Comparison of ENCODE assay signal across 11 cellular contexts in genomic region chr17:57295526-57296023, GRCh38. TPM values are rescaled to one million over a fixed set of nuclear protein-coding genes. Genes with fewer than 3 reads are reported as not detected.
DNase-seq lines count a peak whose midpoint lies in the region; ATAC-seq, FAIRE-seq and TF ChIP-seq lines count a peak whose summit lies in the region.
"Had no signal": no experiment of that assay in that cellular context is flagged by ENCODE, and none has a peak within 500 bp of the region (broad histone marks: within the 10 kb centered on the region; RNA-seq: fewer than 3 reads in every experiment).

No MANE protein-coding gene starts in this region.

- ATAC-seq in activated CD8-positive, alpha-beta T cell treated with anti-CD3 and anti-CD28 coated beads, Interleukin-2, amount 10 ng/mL, durations not matched to agents 7 days and 5 days, result peak; percentile 27
- ATAC-seq in HG02884 (IDR thresholded peaks at IDR 0.05; ENCODE audit: unreplicated experiment), result no peak
- no peak for ATAC-seq in GM19324 (IDR thresholded peaks at IDR 0.05; ENCODE audit: low FRiP score, unreplicated experiment)
- ATAC-seq in stimulated activated effector memory CD8-positive, alpha-beta T cell treated with anti-CD3 and anti-CD28 coated beads, Interleukin-12 subunit alpha, Interleukin-12 subunit beta, amount 100 ng/mL, for 72 hours, result no peak
- ATAC-seq in gastroesophageal sphincter, result no peak

- no peak overlapping the region for H3K4me3 ChIP-seq in Caco-2 (ENCODE audit: low read depth, low read length)
- H3K4me3 ChIP-seq in gastroesophageal sphincter, result no peak overlapping the region
- H3K4me3 ChIP-seq: thoracic aorta had no signal

- WGBS in gastroesophageal sphincter (ENCODE audit: low coverage in 1 of 2), 2 donors, result 57 to 60% methylated on average over 5 of the region's 5 CpGs

- TF ChIP-seq EP300 in gastroesophageal sphincter (IDR thresholded peaks at IDR 0.05), result no peak

- no TSS peak for BruUV-seq in Caco-2 (replicated peaks; lab: Mats Ljungman, UMichigan)

- H3K36me3 ChIP-seq in Caco-2 (ENCODE audit: control insufficient read depth, insufficient read depth, low read length), result no peaks in the 10 kb centered on the region; the same call in 1 of the 2 replicates
- H3K36me3 ChIP-seq in gastroesophageal sphincter, result peaks cover 0 to 14% of the 10 kb centered on the region in 2 donors
- H3K36me3 ChIP-seq: thoracic aorta had no signal

- no peak for FAIRE-seq in HTR-8/SVneo (lab: Jason Lieb, UNC)

- H3K36me3 Mint-ChIP-seq in Caco-2 (ENCODE audit: insufficient read depth, unreplicated experiment) (peaks cover 89% of the 10 kb centered on the region), mesothelial cell of epicardium (peaks cover 29% of the 10 kb centered on the region)
- peaks cover 56% of the 10 kb centered on the region for H3K36me3 Mint-ChIP-seq in activated CD8-positive, alpha-beta T cell treated with anti-CD3 and anti-CD28 coated beads, Interleukin-2, amount 10 ng/mL, durations not matched to agents 7 days and 5 days (ENCODE audit: low read depth)
- peaks cover 72% of the 10 kb centered on the region for H3K36me3 Mint-ChIP-seq in stimulated activated effector memory CD8-positive, alpha-beta T cell treated with anti-CD3 and anti-CD28 coated beads, Interleukin-12 subunit alpha, Interleukin-12 subunit beta, amount 100 ng/mL, for 72 hours

- peak in 1 of 2 experiments; percentile 62 for DNase-seq in Caco-2
- DNase-seq in HTR-8/SVneo (ENCODE audit: insufficient read length, low spot score), result peak; percentile 42
- DNase-seq in activated CD8-positive, alpha-beta T cell treated with anti-CD3 and anti-CD28 coated beads, Interleukin-2, amount 10 ng/mL, durations not matched to agents 7 days and 5 days, result no peak
- DNase-seq in mesothelial cell of epicardium (ENCODE audit: low spot score in 2 of 2, unreplicated experiment in 2 of 2), result no peak
- no peak for DNase-seq in stimulated activated effector memory CD8-positive, alpha-beta T cell treated with anti-CD3 and anti-CD28 coated beads, Interleukin-12 subunit alpha, Interleukin-12 subunit beta, amount 100 ng/mL, for 72 hours (ENCODE audit: low spot score in 2 of 2)
- DNase-seq: cortex of kidney had no signal

- H3K9me3 Mint-ChIP-seq in Caco-2 (ENCODE audit: unreplicated experiment), result peaks cover 18% of the 10 kb centered on the region
- peaks cover 17% of the 10 kb centered on the region for H3K9me3 Mint-ChIP-seq in activated CD8-positive, alpha-beta T cell treated with anti-CD3 and anti-CD28 coated beads, Interleukin-2, amount 10 ng/mL, durations not matched to agents 7 days and 5 days (ENCODE audit: insufficient read depth)
- H3K9me3 Mint-ChIP-seq in mesothelial cell of epicardium, result peaks cover 22% of the 10 kb centered on the region
- peaks cover 3% of the 10 kb centered on the region for H3K9me3 Mint-ChIP-seq in stimulated activated effector memory CD8-positive, alpha-beta T cell treated with anti-CD3 and anti-CD28 coated beads, Interleukin-12 subunit alpha, Interleukin-12 subunit beta, amount 100 ng/mL, for 72 hours

- TF ChIP-seq POLR2A in gastroesophageal sphincter (IDR thresholded peaks at IDR 0.05), result no peak

- POLR2A ChIA-PET in Caco-2 (lab: Charles Lee), result interaction anchor here (0.6 to 0.7 kb wide), 2 partner anchors 39 to 365 kb away, joined by 7 to 10 read pairs; partner anchors contain the start of gene MSI2
- POLR2A ChIA-PET in activated CD8-positive, alpha-beta T cell treated with anti-CD3 and anti-CD28 coated beads, Interleukin-2, amount 10 ng/mL, durations not matched to agents 7 days and 5 days (lab: Charles Lee), result no interaction called here

- no peaks in the 10 kb centered on the region for H3K27me3 ChIP-seq in Caco-2 (replicated peaks; ENCODE audit: control insufficient read depth, insufficient read depth, low read length)
- no peaks in the 10 kb centered on the region for H3K27me3 ChIP-seq in gastroesophageal sphincter

- TF ChIP-seq CTCF in Caco-2 (IDR thresholded peaks at IDR 0.05; ENCODE audit: insufficient read depth in 1 of 2, low read depth in 1 of 2, low read length in 1 of 2, severe bottlenecking in 1 of 2, unreplicated experiment in 1 of 2) (no peak), mesothelial cell of epicardium (IDR thresholded peaks at IDR 0.05; ENCODE audit: unreplicated experiment) (no peak), gastroesophageal sphincter (IDR thresholded peaks at IDR 0.05) (no peak)

- H3K9me3 ChIP-seq in Caco-2, result peaks cover 11% of the 10 kb centered on the region; the same call in 1 of the 2 replicates
- peaks cover 0 to 3% (median 0%) of the 10 kb centered on the region in 3 donors for H3K9me3 ChIP-seq in gastroesophageal sphincter
- H3K9me3 ChIP-seq: thoracic aorta had no signal

- H3K4me1 ChIP-seq in Caco-2 (peaks cover 48% of the 10 kb centered on the region), gastroesophageal sphincter (peaks cover 0 to 8% (median 0%) of the 10 kb centered on the region in 3 donors)

- CTCF ChIA-PET in Caco-2 (lab: Charles Lee), result interaction anchor here (0.6 kb wide), 1 partner anchor 24 kb away, joined by 9 read pairs; no protein-coding TSS in a partner anchor
- CTCF ChIA-PET in activated CD8-positive, alpha-beta T cell treated with anti-CD3 and anti-CD28 coated beads, Interleukin-2, amount 10 ng/mL, durations not matched to agents 7 days and 5 days (lab: Charles Lee), result interaction anchor here (0.7 to 1.4 kb wide), 2 partner anchors 11 to 53 kb away, joined by 3 read pairs; no protein-coding TSS in a partner anchor

- no peak overlapping the region for H3K27ac ChIP-seq in gastroesophageal sphincter
- H3K27ac ChIP-seq: HL-60, thoracic aorta had no signal

- H3K4me1 Mint-ChIP-seq in Caco-2 (ENCODE audit: low read depth, unreplicated experiment) (peaks cover 64% of the 10 kb centered on the region), mesothelial cell of epicardium (peaks cover 53% of the 10 kb centered on the region)
- H3K4me1 Mint-ChIP-seq in activated CD8-positive, alpha-beta T cell treated with anti-CD3 and anti-CD28 coated beads, Interleukin-2, amount 10 ng/mL, durations not matched to agents 7 days and 5 days (ENCODE audit: low read depth), result peaks cover 30% of the 10 kb centered on the region
- peaks cover 23% of the 10 kb centered on the region for H3K4me1 Mint-ChIP-seq in stimulated activated effector memory CD8-positive, alpha-beta T cell treated with anti-CD3 and anti-CD28 coated beads, Interleukin-12 subunit alpha, Interleukin-12 subunit beta, amount 100 ng/mL, for 72 hours

- H3K27ac Mint-ChIP-seq in Caco-2 (ENCODE audit: unreplicated experiment) (peak overlapping the region; percentile 86), mesothelial cell of epicardium (peak overlapping the region; percentile 97)
- H3K27ac Mint-ChIP-seq in activated CD8-positive, alpha-beta T cell treated with anti-CD3 and anti-CD28 coated beads, Interleukin-2, amount 10 ng/mL, durations not matched to agents 7 days and 5 days, result peak overlapping the region; percentile 22
- H3K27ac Mint-ChIP-seq in stimulated activated effector memory CD8-positive, alpha-beta T cell treated with anti-CD3 and anti-CD28 coated beads, Interleukin-12 subunit alpha, Interleukin-12 subunit beta, amount 100 ng/mL, for 72 hours, result no peak overlapping the region

- H3K4me3 Mint-ChIP-seq in Caco-2 (ENCODE audit: unreplicated experiment) (peak overlapping the region; percentile 34), mesothelial cell of epicardium (peak overlapping the region; percentile 41)
- H3K4me3 Mint-ChIP-seq in activated CD8-positive, alpha-beta T cell treated with anti-CD3 and anti-CD28 coated beads, Interleukin-2, amount 10 ng/mL, durations not matched to agents 7 days and 5 days, result no peak overlapping the region
- H3K4me3 Mint-ChIP-seq in stimulated activated effector memory CD8-positive, alpha-beta T cell treated with anti-CD3 and anti-CD28 coated beads, Interleukin-12 subunit alpha, Interleukin-12 subunit beta, amount 100 ng/mL, for 72 hours, result no peak overlapping the region

- H3K27me3 Mint-ChIP-seq in Caco-2 (ENCODE audit: insufficient read depth, unreplicated experiment) (no peaks in the 10 kb centered on the region), mesothelial cell of epicardium (ENCODE audit: low read depth) (no peaks in the 10 kb centered on the region)
- H3K27me3 Mint-ChIP-seq in activated CD8-positive, alpha-beta T cell treated with anti-CD3 and anti-CD28 coated beads, Interleukin-2, amount 10 ng/mL, durations not matched to agents 7 days and 5 days (ENCODE audit: low read depth), result no peaks in the 10 kb centered on the region

- intact Hi-C loops in Caco-2 (cut with micrococcal nuclease; ENCODE audit: unreplicated experiment), result loop anchor here (2.0 kb wide), 2 partner anchors 39 to 75 kb away; partner anchors contain the start of gene MSI2

RNA-seq across cellular contexts. Expression of gene MSI2, which starts 39.3 kb away (rescaled TPM):
- 174 and 185 TPM in 2 replicates for total RNA-seq in Caco-2 (2022)
- total RNA-seq in activated CD8-positive, alpha-beta T cell treated with anti-CD3 and anti-CD28 coated beads, Interleukin-2, amount 10 ng/mL, durations not matched to agents 7 days and 5 days, result 100 to 1,000 TPM; 123 to 125 TPM
- total RNA-seq in mesothelial cell of epicardium, result 136 to 144 TPM (median 140 TPM) in 3 replicates
- total RNA-seq in gastroesophageal sphincter, result 10 to 100 TPM; 27.3 to 50.4 (median 36.8) TPM

Comparison
In these comparisons a context has a peak if more than half of its experiments do, and no peak if none do; other contexts are left out.
1. H3K4me3 Mint-ChIP-seq: peak in Caco-2 (single experiment) and mesothelial cell of epicardium (single experiment); none in activated CD8-positive, alpha-beta T cell treated with anti-CD3 and anti-CD28 coated beads, Interleukin-2, amount 10 ng/mL, durations not matched to agents 7 days and 5 days (single experiment) and stimulated activated effector memory CD8-positive, alpha-beta T cell treated with anti-CD3 and anti-CD28 coated beads, Interleukin-12 subunit alpha, Interleukin-12 subunit beta, amount 100 ng/mL, for 72 hours (single experiment).